In genomic region chr10:45726703-45727420, GRCh38 we compare ENCODE assay signal across 8 cellular contexts. TPM values are rescaled to one million over a fixed set of nuclear protein-coding genes. Genes with fewer than 3 reads are reported as not detected.
A peak's percentile ranks its signal among the peaks of the same experiment; 100 is the strongest.
DNase-seq lines count a peak whose midpoint lies in the region; ATAC-seq and FAIRE-seq lines count a peak whose summit lies in the region.
"Not testable (repeated sequence)": the region's sequence is repeated elsewhere in the genome, so short reads cannot be mapped to it uniquely, and the experiment has no call there.

TSS of gene WASHC2C (plus strand) at chr10:45727266. CDS start at chr10:45727318, 52 bp downstream.

- peak within 1 kb of the TSS; percentile 60 to 88 for H3K27ac ChIP-seq in small intestine (ENCODE audit: low read depth in 1 of 2, low read length in 1 of 2)

- not testable (repeated sequence) for H3K36me3 ChIP-seq in small intestine (ENCODE audit: control insufficient read depth in 2 of 2, insufficient read depth in 2 of 2, low read length in 2 of 2)

- ATAC-seq in GM19025 (IDR thresholded peaks at IDR 0.05; ENCODE audit: low read depth, unreplicated experiment), result peak; percentile 95
- ATAC-seq in HG03175 (IDR thresholded peaks at IDR 0.05; ENCODE audit: unreplicated experiment), result peak; percentile 94

- not testable (repeated sequence) for H3K27me3 ChIP-seq in small intestine (ENCODE audit: control insufficient read depth in 2 of 2, insufficient read depth in 2 of 2, low read length in 2 of 2)

- H3K9me3 ChIP-seq in small intestine (ENCODE audit: control insufficient read depth, low read depth), result not testable (repeated sequence)

- FAIRE-seq in small intestine (lab: Jason Lieb, UNC), result not testable (repeated sequence)

- 0 to 1% (median 1%) methylated on average over 38 to 49 of the region's 49 CpGs for WGBS in small intestine, 3 donors

- not testable (repeated sequence) for H3K4me1 ChIP-seq in small intestine (ENCODE audit: control insufficient read depth in 2 of 2, insufficient read depth in 1 of 2, low read depth in 1 of 2, low read length in 1 of 2)

- peak; percentile 35 for DNase-seq in AG08395 (ENCODE audit: low spot score)
- peak; percentile 35 for DNase-seq in NCI-H446 treated with DMSO at 0.1 percent for 48 hours (lab: John Stamatoyannopoulos, UW)
- DNase-seq in activated CD4-positive, CD25-positive, alpha-beta regulatory T cell treated with anti-CD3 and anti-CD28 coated beads, Interleukin-2, amount 50 U/mL, for 72 hours, result peak; percentile 93
- DNase-seq in central memory CD4-positive, alpha-beta T cell, result peak; percentile 91
- peak; percentile 51 for DNase-seq in iPS-NIHi7 (ENCODE audit: extremely low spot score)
- peak; percentile 90 for DNase-seq in small intestine

- H3K4me3 ChIP-seq in small intestine (ENCODE audit: low read depth in 1 of 2, low read length in 2 of 2), result peak within 1 kb of the TSS; percentile 61 to 86

RNA-seq across cellular contexts. Expression of gene WASHC2C, which starts in this region (rescaled TPM):
- 10 to 100 TPM; 15.0 to 21.9 (median 19.5) TPM for polyA plus RNA-seq in small intestine

Comparison
In these comparisons a context has a peak if more than half of its experiments do, and no peak if none do; other contexts are left out.
1. Peak in every context shown above with its lines: DNase-seq, ATAC-seq, H3K4me3 ChIP-seq and H3K27ac ChIP-seq.
2. DNase-seq: peak in every context shown above with its lines; median percentile 93 in activated CD4-positive, CD25-positive, alpha-beta regulatory T cell treated with anti-CD3 and anti-CD28 coated beads, Interleukin-2, amount 50 U/mL, for 72 hours; 91 in central memory CD4-positive, alpha-beta T cell; 90 in small intestine; 51 in iPS-NIHi7; 35 in AG08395; 35 in NCI-H446 treated with DMSO at 0.1 percent for 48 hours.